Comparison of ENCODE assay signal across 1 cellular context in genomic region chr9:129584136-129584535, GRCh38.
TF ChIP-seq lines count a peak whose summit lies in the region.

No MANE protein-coding gene starts in this region.

TF ChIP-seq in K562, 482 proteins besides CTCF, POLR2A, EP300 and RAD21 (continued from another document and continues in another):
- no peak for TF ChIP-seq ZNF395 (CRISPR knock-in tag; IDR thresholded peaks at IDR 0.05)
- no peak for TF ChIP-seq NFE2L1 (tag; IDR thresholded peaks at IDR 0.05; ENCODE audit: borderline replicate concordance, low read depth)
- peak; percentile 85 for TF ChIP-seq TFE3 (CRISPR knock-in tag; IDR thresholded peaks at IDR 0.05)
- peak; percentile 94 for TF ChIP-seq ZNF143 (CRISPR knock-in tag; IDR thresholded peaks at IDR 0.05)
- peak; percentile 59 for TF ChIP-seq ATF7 (IDR thresholded peaks at IDR 0.05)
- peak; percentile 18 for TF ChIP-seq PHF20 (IDR thresholded peaks at IDR 0.05; ENCODE audit: partially characterized antibody)
- no peak for TF ChIP-seq XRCC3 (IDR thresholded peaks at IDR 0.05)
- no peak for TF ChIP-seq ADNP (tag; IDR thresholded peaks at IDR 0.05)
- no peak for TF ChIP-seq VEZF1 (CRISPR knock-in tag; IDR thresholded peaks at IDR 0.05)
- TF ChIP-seq FOXP4 (CRISPR knock-in tag; IDR thresholded peaks at IDR 0.05; ENCODE audit: borderline replicate concordance), result no peak
- TF ChIP-seq HDAC8 (tag; IDR thresholded peaks at IDR 0.05), result no peak
- TF ChIP-seq MYBL2 (IDR thresholded peaks at IDR 0.05; ENCODE audit: low read depth), result no peak
- TF ChIP-seq MYBL2 (CRISPR knock-in tag; IDR thresholded peaks at IDR 0.05; ENCODE audit: borderline replicate concordance), result no peak
- 0 out of 2 replicates have a peak, but pooled peaks have one; percentile 35 for TF ChIP-seq E2F1 (CRISPR knock-in tag; IDR thresholded peaks at IDR 0.05)
- TF ChIP-seq PCBP1 (IDR thresholded peaks at IDR 0.05; ENCODE audit: low read depth, low read length, poor library complexity, severe bottlenecking), result no peak
- TF ChIP-seq CBFA2T2 (conservative IDR thresholded peaks at IDR 0.05), result peak; percentile 55
- no peak for TF ChIP-seq ZNF282 (CRISPR knock-in tag; IDR thresholded peaks at IDR 0.05)
- TF ChIP-seq TOE1 (IDR thresholded peaks at IDR 0.05; ENCODE audit: borderline replicate concordance), result peak; percentile 90; the same call in 1 of the 2 replicates
- no peak for TF ChIP-seq TOE1 (CRISPR knock-in tag; IDR thresholded peaks at IDR 0.05; ENCODE audit: borderline replicate concordance, low read depth)
- no peak for TF ChIP-seq HMG20A (CRISPR knock-in tag; conservative IDR thresholded peaks at IDR 0.05)
- TF ChIP-seq KAT2B (IDR thresholded peaks at IDR 0.05; ENCODE audit: low read depth, low read length), result no peak
- TF ChIP-seq ARID3B (CRISPR knock-in tag; IDR thresholded peaks at IDR 0.05; ENCODE audit: borderline replicate concordance), result no peak
- peak; percentile 75 for TF ChIP-seq ASH1L (IDR thresholded peaks at IDR 0.05; ENCODE audit: borderline replicate concordance, low read depth, partially characterized antibody)
- peak; percentile 37; the same call in 1 of the 2 replicates for TF ChIP-seq NR2C1 (IDR thresholded peaks at IDR 0.05)
- TF ChIP-seq NR2C1 (tag; IDR thresholded peaks at IDR 0.05), result 0 out of 2 replicates have a peak, but pooled peaks have one; percentile 30
- TF ChIP-seq ZBTB12 (CRISPR knock-in tag; IDR thresholded peaks at IDR 0.05), result no peak
- peak; percentile 66; the same call in 1 of the 2 replicates for TF ChIP-seq CREB3L1 (IDR thresholded peaks at IDR 0.05; ENCODE audit: borderline replicate concordance, low read depth)
- TF ChIP-seq ZNF449 (CRISPR knock-in tag; IDR thresholded peaks at IDR 0.05), result no peak
- TF ChIP-seq PRDM10 (IDR thresholded peaks at IDR 0.05; ENCODE audit: partially characterized antibody), result peak; percentile 97
- peak; percentile 18; the same call in 1 of the 2 replicates for TF ChIP-seq JUND (IDR thresholded peaks at IDR 0.05; ENCODE audit: borderline replicate concordance, low read depth, low read length)
- TF ChIP-seq JUND (tag; IDR thresholded peaks at IDR 0.05; ENCODE audit: borderline replicate concordance, low read depth, low read length), result no peak
- peak; percentile 69 for TF ChIP-seq GABPA (tag; conservative IDR thresholded peaks at IDR 0.05; ENCODE audit: low read depth)
- 0 out of 2 replicates have a peak, but pooled peaks have one; percentile 52 for TF ChIP-seq ELF2 (CRISPR knock-in tag; IDR thresholded peaks at IDR 0.05)
- no peak for TF ChIP-seq ZNF184 (CRISPR knock-in tag; IDR thresholded peaks at IDR 0.05)
- TF ChIP-seq BMI1 (IDR thresholded peaks at IDR 0.05; ENCODE audit: low read length), result no peak
- TF ChIP-seq FOXK2 (conservative IDR thresholded peaks at IDR 0.05 in 1 of 2, IDR thresholded peaks at IDR 0.05 in 1 of 2; ENCODE audit: low read depth in 2 of 2), result peak in 1 of 2 experiments; percentile 63; a peak in 2 of 4 replicates
- no peak for TF ChIP-seq SNRNP70 (optimal IDR thresholded peaks at IDR 0.05; ENCODE audit: low read depth, low read length)
- TF ChIP-seq CXXC5 (CRISPR knock-in tag; IDR thresholded peaks at IDR 0.05), result no peak
- 0 out of 2 replicates have a peak, but pooled peaks have one; percentile 22 for TF ChIP-seq XRCC5 (IDR thresholded peaks at IDR 0.05; ENCODE audit: low read depth, low read length)
- no peak for TF ChIP-seq WHSC1 (IDR thresholded peaks at IDR 0.05; ENCODE audit: low read length)
- no peak for TF ChIP-seq NCOA1 (IDR thresholded peaks at IDR 0.05; ENCODE audit: low read depth)
- TF ChIP-seq ZNF785 (CRISPR knock-in tag; IDR thresholded peaks at IDR 0.05), result no peak
- peak; percentile 47; the same call in 1 of the 2 replicates for TF ChIP-seq TCF7L2 (IDR thresholded peaks at IDR 0.05; ENCODE audit: low read depth, low read length)
- TF ChIP-seq TAF7 (tag; IDR thresholded peaks at IDR 0.05), result no peak
- no peak for TF ChIP-seq ATF3 (IDR thresholded peaks at IDR 0.05)
- no peak for TF ChIP-seq ATF3 (CRISPR knock-in tag; conservative IDR thresholded peaks at IDR 0.05)
- no peak for TF ChIP-seq POLR2B (IDR thresholded peaks at IDR 0.05; ENCODE audit: low read depth, partially characterized antibody)
- no peak for TF ChIP-seq MEIS2 (IDR thresholded peaks at IDR 0.05; ENCODE audit: partially characterized antibody)
